Comparison of ENCODE assay signal across 19 cellular contexts in genomic region chr4:183190900-183191527, GRCh38.
DNase-seq lines count a peak whose midpoint lies in the region; ATAC-seq, FAIRE-seq and TF ChIP-seq lines count a peak whose summit lies in the region.
"Had no signal": no experiment of that assay in that cellular context is flagged by ENCODE, and none has a peak within 500 bp of the region (broad histone marks: within the 10 kb centered on the region; RNA-seq: fewer than 3 reads in every experiment).

No MANE protein-coding gene starts in this region.

- TF ChIP-seq EP300 in HepG2 (IDR thresholded peaks at IDR 0.05; ENCODE audit: low read depth in 2 of 2, low read length in 2 of 2) (peak in 1 of 2 experiments; percentile 27; a peak in 1 of 4 replicates), HepG2 (CRISPR knock-in tag; IDR thresholded peaks at IDR 0.05; ENCODE audit: borderline replicate concordance) (no peak)

- no peak overlapping the region for H3T11ph ChIP-seq in H9 (ENCODE audit: low read length)

- H3K4me1 Mint-ChIP-seq in H9 (peaks cover 44 to 51% of the 10 kb centered on the region in 2 experiments), astrocyte (ENCODE audit: low read depth, unreplicated experiment) (peaks cover 16% of the 10 kb centered on the region)
- H3K4me1 Mint-ChIP-seq in activated T-cell treated with anti-CD3 and anti-CD28 coated beads, Interleukin-2, amount 50 U/mL, for 72 hours (ENCODE audit: low read depth), result no peaks in the 10 kb centered on the region
- H3K4me1 Mint-ChIP-seq: B cell had no signal

- no peak overlapping the region for H4K5ac ChIP-seq in H9 (ENCODE audit: insufficient read length, low read depth, low read length)

- H3K27me3 Mint-ChIP-seq in H9 (ENCODE audit: low read depth), result no peaks in the 10 kb centered on the region; the same call in 1 of the 2 replicates
- H3K27me3 Mint-ChIP-seq in astrocyte (ENCODE audit: low read depth, unreplicated experiment), result no peaks in the 10 kb centered on the region
- peaks cover 37% of the 10 kb centered on the region for H3K27me3 Mint-ChIP-seq in activated T-cell treated with anti-CD3 and anti-CD28 coated beads, Interleukin-2, amount 50 U/mL, for 72 hours (ENCODE audit: low read depth)

- no peaks in the 10 kb centered on the region for H3K79me1 ChIP-seq in H9 (ENCODE audit: insufficient read depth, low read depth, low read length, poor library complexity, severe bottlenecking)

- no peak overlapping the region for H3K23ac ChIP-seq in H9 (ENCODE audit: insufficient read length, low read depth, low read length)

- CTCF ChIA-PET in HepG2 (lab: Yijun Ruan, JAX; ENCODE audit: low intra/inter-chr PET ratio, low total read pairs), result no interaction called here

- no peaks in the 10 kb centered on the region for H3K9me3 ChIP-seq in H9 (ENCODE audit: control insufficient read depth, low read depth, low read length)
- H3K9me3 ChIP-seq in astrocyte (ENCODE audit: insufficient read depth, low read depth, low read length), result no peaks in the 10 kb centered on the region
- H3K9me3 ChIP-seq in HepG2 (ENCODE audit: low read length), result no peaks in the 10 kb centered on the region
- no peaks in the 10 kb centered on the region for H3K9me3 ChIP-seq in BE2C

- H3K4me3 ChIP-seq in astrocyte (ENCODE audit: insufficient read depth, low read depth, low read length), result no peak overlapping the region
- no peak overlapping the region for H3K4me3 ChIP-seq in HepG2 (replicated peaks in 1 of 3; ENCODE audit: insufficient read depth in 1 of 3, low read depth in 2 of 3, low read length in 3 of 3)
- no peak overlapping the region for H3K4me3 ChIP-seq in BE2C (ENCODE audit: low read depth, low read length)
- H3K4me3 ChIP-seq: K562 had no signal

- H3K27me3 ChIP-seq in H9 (ENCODE audit: insufficient read depth, low read length) (no peaks in the 10 kb centered on the region), astrocyte (ENCODE audit: insufficient read depth, low read length) (no peaks in the 10 kb centered on the region), HepG2 (ENCODE audit: control insufficient read depth in 1 of 2, insufficient read depth in 2 of 2, low read length in 2 of 2) (no peaks in the 10 kb centered on the region), BE2C (no peaks in the 10 kb centered on the region)

- H3K18ac ChIP-seq in H9 (ENCODE audit: insufficient read length, low read depth, low read length), result no peak overlapping the region

- H2BK15ac ChIP-seq in H9 (ENCODE audit: low read depth, low read length), result no peak overlapping the region

- no peak for TF ChIP-seq POLR2A in HepG2 (IDR thresholded peaks at IDR 0.05; ENCODE audit: insufficient read depth in 1 of 2, low read depth in 2 of 2, low read length in 2 of 2)

- H4K8ac ChIP-seq in H9 (replicated peaks; ENCODE audit: insufficient read length, low read depth, low read length), result no peak overlapping the region

- H4K91ac ChIP-seq in H9 (ENCODE audit: insufficient read length, low read depth, low read length), result no peak overlapping the region

- H3K4ac ChIP-seq in H9 (ENCODE audit: low read depth, low read length), result no peak overlapping the region

- no peak overlapping the region for H2BK20ac ChIP-seq in H9 (ENCODE audit: low read depth, low read length, poor library complexity, severe bottlenecking)

- no peak overlapping the region for H3K56ac ChIP-seq in H9 (ENCODE audit: insufficient read length, low read depth, low read length)

- POLR2A ChIA-PET in HepG2 (lab: Yijun Ruan, JAX), result no interaction called here

- H3K4me3 Mint-ChIP-seq in H9, result no peak overlapping the region
- H3K4me3 Mint-ChIP-seq in astrocyte (ENCODE audit: unreplicated experiment), result no peak overlapping the region
- H3K4me3 Mint-ChIP-seq in activated T-cell treated with anti-CD3 and anti-CD28 coated beads, Interleukin-2, amount 50 U/mL, for 72 hours, result no peak overlapping the region
- H3K4me3 Mint-ChIP-seq: B cell; CD8-positive, alpha-beta T cell had no signal

- no peaks in the 10 kb centered on the region for H3K9me3 Mint-ChIP-seq in H9
- H3K9me3 Mint-ChIP-seq in astrocyte (ENCODE audit: unreplicated experiment), result no peaks in the 10 kb centered on the region
- no peaks in the 10 kb centered on the region for H3K9me3 Mint-ChIP-seq in activated T-cell treated with anti-CD3 and anti-CD28 coated beads, Interleukin-2, amount 50 U/mL, for 72 hours
- H3K9me3 Mint-ChIP-seq: CD8-positive, alpha-beta T cell had no signal

- H4K20me1 ChIP-seq in H9 (ENCODE audit: control insufficient read depth, insufficient read depth, insufficient read length) (no peaks in the 10 kb centered on the region), astrocyte (ENCODE audit: insufficient read depth, low read length) (peaks cover 17% of the 10 kb centered on the region), HepG2 (ENCODE audit: insufficient read depth, low read length) (peaks cover 26% of the 10 kb centered on the region)

- no peaks in the 10 kb centered on the region for H3K23me2 ChIP-seq in H9 (ENCODE audit: insufficient read length, low read depth, low read length, poor library complexity, severe bottlenecking)

- H3K36me3 Mint-ChIP-seq in H9 (ENCODE audit: insufficient read depth in 1 of 3, low read depth in 3 of 3) (peaks cover 10 to 19% (median 18%) of the 10 kb centered on the region in 3 experiments; a peak in 6 of 7 replicates), astrocyte (ENCODE audit: low read depth, unreplicated experiment) (peaks cover 4% of the 10 kb centered on the region)
- H3K36me3 Mint-ChIP-seq in activated T-cell treated with anti-CD3 and anti-CD28 coated beads, Interleukin-2, amount 50 U/mL, for 72 hours (ENCODE audit: insufficient read depth in 2 of 2), result no peaks in the 10 kb centered on the region
- H3K36me3 Mint-ChIP-seq: CD8-positive, alpha-beta T cell had no signal

- in situ Hi-C loops in HepG2 (cut with HindIII; ENCODE audit: extremely low pct_ligation_motif_present, low pct_unique_long_range_greater_than_20kb), result no loop called here

- H3K4me1 ChIP-seq in H9 (ENCODE audit: insufficient read depth, low read length), result peaks cover 5% of the 10 kb centered on the region; the same call in 1 of the 2 replicates
- no peaks in the 10 kb centered on the region for H3K4me1 ChIP-seq in astrocyte (ENCODE audit: insufficient read depth, low read length)
- H3K4me1 ChIP-seq in HepG2 (ENCODE audit: insufficient read depth, low read length), result peaks cover 45% of the 10 kb centered on the region
- peaks cover 6% of the 10 kb centered on the region for H3K4me1 ChIP-seq in BE2C

- H3K9ac ChIP-seq in H9 (ENCODE audit: extremely low read depth, insufficient read length, low read length) (no peak overlapping the region), astrocyte (ENCODE audit: low read length) (no peak overlapping the region), HepG2 (ENCODE audit: insufficient read depth, low read depth, low read length) (no peak overlapping the region)

- H2AFZ ChIP-seq in H9 (ENCODE audit: low read length) (no peak overlapping the region), astrocyte (ENCODE audit: low read depth, low read length) (no peak overlapping the region), HepG2 (ENCODE audit: low read length) (no peak overlapping the region)

- FAIRE-seq in astrocyte (lab: Jason Lieb, UNC) (peak; percentile 90), HepG2 (lab: Jason Lieb, UNC) (no peak)
- FAIRE-seq: D721Med, GM19239, H54, K562 had no signal

- intact Hi-C loops in HepG2 (cut with micrococcal nuclease; ENCODE audit: unreplicated experiment), result loop anchor here (1.0 kb wide), 1 partner anchor 16 kb away; no protein-coding TSS in a partner anchor

- H3K4me2 ChIP-seq in H9 (ENCODE audit: insufficient read depth, insufficient read length, low read length), result no peak overlapping the region
- H3K4me2 ChIP-seq in astrocyte (ENCODE audit: low read length), result no peak overlapping the region
- H3K4me2 ChIP-seq in HepG2 (ENCODE audit: low read depth, low read length), result 0 out of 2 replicates have a peak overlapping the region, but pooled peaks have one; percentile 7

- TF ChIP-seq CTCF in H9 (conservative IDR thresholded peaks at IDR 0.05) (no peak), astrocyte (IDR thresholded peaks at IDR 0.05; ENCODE audit: insufficient read depth, low read depth, low read length) (no peak), HepG2 (CRISPR knock-in tag; IDR thresholded peaks at IDR 0.05) (no peak), BE2C (IDR thresholded peaks at IDR 0.05; ENCODE audit: low read depth, low read length) (no peak)

- H2AK5ac ChIP-seq in H9 (ENCODE audit: insufficient read length, low read length), result no peak overlapping the region

- no peak overlapping the region for H2BK5ac ChIP-seq in H9 (ENCODE audit: insufficient read length, low read length)

- ATAC-seq in HepG2, result peak; percentile 71
- no peak for ATAC-seq in activated T-cell treated with anti-CD3 and anti-CD28 coated beads, Interleukin-2, amount 50 U/mL, for 72 hours (replicated peaks in 1 of 2)
- ATAC-seq: CD8-positive, alpha-beta T cell; K562 had no signal

- WGBS in H9 (ENCODE audit: extremely low coverage, insufficient read length, low lambda C conversion rate), result no CpG with 5 or more reads among the region's 4 CpGs
- WGBS in HepG2 (ENCODE audit: low lambda C conversion rate), result 86% methylated on average over 4 of the region's 4 CpGs

- DNase-seq in H9 (no peak), astrocyte (ENCODE audit: low read depth) (no peak), HepG2 (ENCODE audit: low spot score) (peak; percentile 39), BE2C (no peak)
- no peak for DNase-seq in activated CD8-positive, alpha-beta memory T cell treated with anti-CD3 and anti-CD28 coated beads, Interleukin-2, amount 50 U/mL, for 4 hours
- DNase-seq in activated T-cell treated with anti-CD3 and anti-CD28 coated beads, Interleukin-2, amount 50 U/mL, for 72 hours, result no peak
- DNase-seq in activated CD4-positive, alpha-beta T cell treated with anti-CD3 and anti-CD28 coated beads, Interleukin-2, amount 50 U/mL, for 4 hours, result no peak
- DNase-seq: CD8-positive, alpha-beta T cell; COR-L47; DMS153; DND-41; GDM1 had no signal

- peaks cover 14% of the 10 kb centered on the region for H3K79me2 ChIP-seq in H9 (ENCODE audit: insufficient read depth, low read length)
- peaks cover 50% of the 10 kb centered on the region for H3K79me2 ChIP-seq in astrocyte (ENCODE audit: insufficient read depth, low read length)
- peaks cover 55% of the 10 kb centered on the region for H3K79me2 ChIP-seq in HepG2 (ENCODE audit: insufficient read depth, low read length)

- no peak overlapping the region for H2BK12ac ChIP-seq in H9 (ENCODE audit: insufficient read length, low read depth, low read length)

- BruUV-seq in HepG2 (replicated peaks; lab: Mats Ljungman, UMichigan), result no TSS peak

- no peak overlapping the region for H2BK120ac ChIP-seq in H9 (ENCODE audit: low read depth, low read length, poor library complexity, severe bottlenecking)

- H3K27ac ChIP-seq in H9 (ENCODE audit: insufficient read length, low read depth, low read length), result no peak overlapping the region
- no peak overlapping the region for H3K27ac ChIP-seq in astrocyte (ENCODE audit: low read depth, low read length)
- no peak overlapping the region for H3K27ac ChIP-seq in HepG2 (ENCODE audit: extremely low read length, insufficient read depth, low read length)
- H3K27ac ChIP-seq: C4-2B, HL-60 had no signal

- no peak for TF ChIP-seq RAD21 in HepG2 (CRISPR knock-in tag; IDR thresholded peaks at IDR 0.05)

- H3K27ac Mint-ChIP-seq in H9, result peak overlapping the region in 2 of 3 experiments; percentile 9 to 50; a peak in 2 of 7 replicates
- H3K27ac Mint-ChIP-seq in astrocyte (ENCODE audit: unreplicated experiment), result no peak overlapping the region
- no peak overlapping the region for H3K27ac Mint-ChIP-seq in activated T-cell treated with anti-CD3 and anti-CD28 coated beads, Interleukin-2, amount 50 U/mL, for 72 hours
- H3K27ac Mint-ChIP-seq: B cell; CD8-positive, alpha-beta T cell had no signal

- no peak overlapping the region for H3K14ac ChIP-seq in H9 (ENCODE audit: insufficient read depth, low read length)

- H3K36me3 ChIP-seq in astrocyte (ENCODE audit: insufficient read depth, low read length) (no peaks in the 10 kb centered on the region), HepG2 (replicated peaks in 1 of 2; ENCODE audit: control insufficient read depth in 1 of 2, insufficient read depth in 2 of 2, low read length in 2 of 2) (peaks cover 7 to 16% of the 10 kb centered on the region in 2 experiments; a peak in 4 of 5 replicates), BE2C (no peaks in the 10 kb centered on the region)

Comparison
In these comparisons a context has a peak if more than half of its experiments do, and no peak if none do; other contexts are left out.
1. H3K27ac Mint-ChIP-seq: peak in H9 (2 of 3); none in astrocyte (single experiment) and activated T-cell treated with anti-CD3 and anti-CD28 coated beads, Interleukin-2, amount 50 U/mL, for 72 hours (single experiment).